2 cellular contexts compared by ENCODE assay signal in the genomic region with DNA sequence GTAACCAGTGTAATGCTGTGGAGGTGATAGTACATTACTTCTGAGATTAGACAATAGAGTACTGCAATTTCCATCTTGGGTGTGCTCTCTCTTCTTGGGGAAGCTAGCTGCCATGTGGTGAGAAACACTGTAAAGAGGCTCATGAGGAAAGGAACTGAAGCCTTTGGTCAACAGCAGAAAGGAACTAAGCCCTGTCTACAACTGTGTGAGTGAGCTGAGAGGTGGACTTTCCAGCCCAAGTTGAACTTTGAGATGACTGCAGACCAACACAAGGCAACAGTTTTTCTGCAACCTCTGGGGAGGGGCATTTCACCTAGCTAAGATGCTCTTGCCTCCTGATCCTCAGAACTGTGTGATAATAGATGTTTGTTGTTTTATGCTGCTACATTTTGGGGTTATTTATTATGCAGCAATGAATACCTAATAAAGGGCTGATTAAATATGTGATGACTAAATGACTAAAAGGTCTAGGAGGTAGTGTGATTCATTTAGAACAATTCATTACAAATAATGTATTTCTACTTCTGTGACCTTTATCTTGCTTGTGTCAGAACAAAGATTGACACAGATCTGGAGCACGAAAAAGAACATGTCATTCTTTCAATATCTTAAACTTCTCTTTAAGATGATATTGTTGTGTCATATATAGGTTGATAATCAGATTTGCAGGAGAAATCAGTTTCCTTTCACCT.
TF ChIP-seq lines count a peak whose summit lies in the region.

No MANE protein-coding gene starts in this region.

TF ChIP-seq in HCT116, 20 proteins besides CTCF, POLR2A, EP300 and RAD21:
- TF ChIP-seq TCF7L2 (IDR thresholded peaks at IDR 0.05; ENCODE audit: borderline replicate concordance, extremely low read depth, insufficient read depth, insufficient read length) (no peak), EGR1 (IDR thresholded peaks at IDR 0.05; ENCODE audit: low read depth) (no peak), EZH2phosphoT487 (IDR thresholded peaks at IDR 0.05; ENCODE audit: borderline replicate concordance) (no peak), YY1 (IDR thresholded peaks at IDR 0.05; ENCODE audit: extremely low read depth, insufficient replicate concordance, low read depth, low read length) (no peak), JUND (IDR thresholded peaks at IDR 0.05) (no peak), SIN3A (IDR thresholded peaks at IDR 0.05; ENCODE audit: low read depth) (no peak), SRF (IDR thresholded peaks at IDR 0.05; ENCODE audit: low read depth) (no peak), POLR2AphosphoS5 (IDR thresholded peaks at IDR 0.05; ENCODE audit: low read depth, low read length) (no peak), EZH2 (IDR thresholded peaks at IDR 0.05) (no peak), CBX3 (IDR thresholded peaks at IDR 0.05; ENCODE audit: low read depth) (no peak), ZFX (IDR thresholded peaks at IDR 0.05) (no peak), ELF1 (IDR thresholded peaks at IDR 0.05; ENCODE audit: borderline replicate concordance, low read depth) (no peak), SP1 (IDR thresholded peaks at IDR 0.05; ENCODE audit: low read depth) (no peak)
- TF ChIP-seq, protein P1, sequence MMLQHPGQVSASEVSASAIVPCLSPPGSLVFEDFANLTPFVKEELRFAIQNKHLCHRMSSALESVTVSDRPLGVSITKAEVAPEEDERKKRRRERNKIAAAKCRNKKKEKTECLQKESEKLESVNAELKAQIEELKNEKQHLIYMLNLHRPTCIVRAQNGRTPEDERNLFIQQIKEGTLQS (IDR thresholded peaks at IDR 0.05), result no peak
- TF ChIP-seq, protein P2, sequence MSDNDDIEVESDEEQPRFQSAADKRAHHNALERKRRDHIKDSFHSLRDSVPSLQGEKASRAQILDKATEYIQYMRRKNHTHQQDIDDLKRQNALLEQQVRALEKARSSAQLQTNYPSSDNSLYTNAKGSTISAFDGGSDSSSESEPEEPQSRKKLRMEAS (IDR thresholded peaks at IDR 0.05), result no peak
- TF ChIP-seq, protein P3, sequence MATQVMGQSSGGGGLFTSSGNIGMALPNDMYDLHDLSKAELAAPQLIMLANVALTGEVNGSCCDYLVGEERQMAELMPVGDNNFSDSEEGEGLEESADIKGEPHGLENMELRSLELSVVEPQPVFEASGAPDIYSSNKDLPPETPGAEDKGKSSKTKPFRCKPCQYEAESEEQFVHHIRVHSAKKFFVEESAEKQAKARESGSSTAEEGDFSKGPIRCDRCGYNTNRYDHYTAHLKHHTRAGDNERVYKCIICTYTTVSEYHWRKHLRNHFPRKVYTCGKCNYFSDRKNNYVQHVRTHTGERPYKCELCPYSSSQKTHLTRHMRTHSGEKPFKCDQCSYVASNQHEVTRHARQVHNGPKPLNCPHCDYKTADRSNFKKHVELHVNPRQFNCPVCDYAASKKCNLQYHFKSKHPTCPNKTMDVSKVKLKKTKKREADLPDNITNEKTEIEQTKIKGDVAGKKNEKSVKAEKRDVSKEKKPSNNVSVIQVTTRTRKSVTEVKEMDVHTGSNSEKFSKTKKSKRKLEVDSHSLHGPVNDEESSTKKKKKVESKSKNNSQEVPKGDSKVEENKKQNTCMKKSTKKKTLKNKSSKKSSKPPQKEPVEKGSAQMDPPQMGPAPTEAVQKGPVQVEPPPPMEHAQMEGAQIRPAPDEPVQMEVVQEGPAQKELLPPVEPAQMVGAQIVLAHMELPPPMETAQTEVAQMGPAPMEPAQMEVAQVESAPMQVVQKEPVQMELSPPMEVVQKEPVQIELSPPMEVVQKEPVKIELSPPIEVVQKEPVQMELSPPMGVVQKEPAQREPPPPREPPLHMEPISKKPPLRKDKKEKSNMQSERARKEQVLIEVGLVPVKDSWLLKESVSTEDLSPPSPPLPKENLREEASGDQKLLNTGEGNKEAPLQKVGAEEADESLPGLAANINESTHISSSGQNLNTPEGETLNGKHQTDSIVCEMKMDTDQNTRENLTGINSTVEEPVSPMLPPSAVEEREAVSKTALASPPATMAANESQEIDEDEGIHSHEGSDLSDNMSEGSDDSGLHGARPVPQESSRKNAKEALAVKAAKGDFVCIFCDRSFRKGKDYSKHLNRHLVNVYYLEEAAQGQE (IDR thresholded peaks at IDR 0.05; ENCODE audit: low read depth), result no peak
TF ChIP-seq in HCT116: peak in this region for 0.

TF ChIP-seq in endothelial cell of umbilical vein, 7 proteins besides CTCF, POLR2A, EP300 and RAD21:
- TF ChIP-seq POLR2AphosphoS5 (IDR thresholded peaks at IDR 0.05; ENCODE audit: insufficient read depth, low read depth, low read length) (no peak), FOS (IDR thresholded peaks at IDR 0.05; ENCODE audit: borderline replicate concordance, insufficient read depth, low read length) (no peak), EZH2 (IDR thresholded peaks at IDR 0.05; ENCODE audit: borderline replicate concordance, low read depth, low read length, severe bottlenecking) (no peak), GATA2 (IDR thresholded peaks at IDR 0.05; ENCODE audit: insufficient read depth, insufficient read length, low read depth, low read length) (no peak), JUN (IDR thresholded peaks at IDR 0.05; ENCODE audit: borderline replicate concordance, insufficient read depth, insufficient read length, low read depth) (no peak), MYC (IDR thresholded peaks at IDR 0.05; ENCODE audit: low read depth, low read length) (no peak)
- TF ChIP-seq, protein P2 (IDR thresholded peaks at IDR 0.05; ENCODE audit: insufficient read depth, insufficient read length), result no peak
